1 cellular context compared by ENCODE assay signal in genomic region chr1:209748620-209749019, GRCh38.
TF ChIP-seq lines count a peak whose summit lies in the region.

No MANE protein-coding gene starts in this region.

TF ChIP-seq in IMR-90, 13 proteins besides CTCF, POLR2A, EP300 and RAD21:
- TF ChIP-seq RCOR1 (IDR thresholded peaks at IDR 0.05; ENCODE audit: insufficient replicate concordance, low read length) (no peak), FOS (IDR thresholded peaks at IDR 0.05; ENCODE audit: low read depth, low read length) (no peak), BHLHE40 (IDR thresholded peaks at IDR 0.05; ENCODE audit: low read depth, low read length) (no peak), CEBPB (IDR thresholded peaks at IDR 0.05; ENCODE audit: low read depth, low read length) (no peak), MAZ (IDR thresholded peaks at IDR 0.05; ENCODE audit: borderline replicate concordance, low read depth, low read length) (no peak), NFE2L2 (IDR thresholded peaks at IDR 0.05; ENCODE audit: low read depth, low read length) (no peak), SMC3 (IDR thresholded peaks at IDR 0.05; ENCODE audit: low read depth, low read length) (no peak), MAFK (IDR thresholded peaks at IDR 0.05; ENCODE audit: low read depth, low read length) (no peak), CHD1 (IDR thresholded peaks at IDR 0.05; ENCODE audit: low read depth, low read length) (no peak), USF2 (IDR thresholded peaks at IDR 0.05; ENCODE audit: low read depth, low read length) (no peak), RFX5 (IDR thresholded peaks at IDR 0.05; ENCODE audit: low read depth, low read length) (no peak), ELK1 (IDR thresholded peaks at IDR 0.05; ENCODE audit: borderline replicate concordance, low read depth, low read length) (no peak), MXI1 (IDR thresholded peaks at IDR 0.05; ENCODE audit: borderline replicate concordance, low read depth, low read length) (no peak)
